15 cellular contexts compared by ENCODE assay signal in the genomic region with DNA sequence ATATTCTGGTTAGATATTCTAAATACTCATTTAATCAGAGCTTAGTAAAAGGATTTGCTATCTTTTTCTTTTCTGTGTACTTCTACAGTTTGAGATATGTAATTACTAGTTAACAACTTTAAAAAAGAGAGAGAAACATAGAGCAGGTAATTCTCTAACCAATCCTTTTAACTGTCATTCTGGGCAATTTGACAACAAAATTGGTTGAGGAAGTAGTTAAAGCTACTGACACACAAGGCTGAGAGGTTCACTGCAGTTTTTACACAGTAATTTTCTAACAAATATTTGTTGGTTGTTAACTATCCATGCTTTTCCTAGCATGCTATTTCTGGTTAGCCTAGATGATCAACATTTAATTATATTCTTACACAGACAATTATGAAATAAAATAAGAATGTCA. TPM values are rescaled to one million over a fixed set of nuclear protein-coding genes. Genes with fewer than 3 reads are reported as not detected.
"Had no signal": no experiment of that assay in that cellular context is flagged by ENCODE, and none has a peak within 500 bp of the region (broad histone marks: within the 10 kb centered on the region; RNA-seq: fewer than 3 reads in every experiment).

No MANE protein-coding gene starts in this region.

- H3K9me3 ChIP-seq: esophagus muscularis mucosa, neutrophil, spleen had no signal

- H3K27ac ChIP-seq: esophagus muscularis mucosa, neutrophil, spleen had no signal

- H3K27me3 ChIP-seq: esophagus muscularis mucosa, neutrophil, spleen had no signal

- H3K4me3 ChIP-seq: esophagus muscularis mucosa, spleen had no signal

- H3K4me1 ChIP-seq: spleen had no signal

- H3K36me3 ChIP-seq: esophagus muscularis mucosa, neutrophil, spleen had no signal

- ATAC-seq: activated T-cell treated with anti-CD3 and anti-CD28 coated beads, Interleukin-2, amount 50 U/mL, for 72 hours; naive thymus-derived CD4-positive, alpha-beta T cell; right cardiac atrium; stimulated activated naive B cell treated with anti-CD40 and anti-IgM and Interleukin-4, amounts not matched to agents 10 μg/mL and 1 μg/mL and 100 μg/mL, for 72 hours had no signal

- DNase-seq: activated CD4-positive, alpha-beta memory T cell treated with anti-CD3 and anti-CD28 coated beads, Interleukin-2, amount 10 ng/mL, durations not matched to agents 7 days and 5 days; activated naive CD8-positive, alpha-beta T cell treated with anti-CD3 and anti-CD28 coated beads, Interleukin-2, amount 10 ng/mL, durations not matched to agents 7 days and 5 days; activated T-cell treated with anti-CD3 and anti-CD28 coated beads, Interleukin-2, amount 50 U/mL, for 72 hours; aorta; naive thymus-derived CD4-positive, alpha-beta T cell; posterior cingulate gyrus; right cardiac atrium; spleen; stimulated activated CD4-positive, alpha-beta T cell treated with anti-CD3 and anti-CD28 coated beads, Interleukin-1b, Interleukin-23, amount 100 ng/mL, for 48 hours; stimulated activated naive B cell treated with anti-CD40 and anti-IgM and Interleukin-4, amounts not matched to agents 10 μg/mL and 1 μg/mL and 100 μg/mL, for 72 hours; substantia nigra; T1000; trophoblast cell had no signal

RNA-seq across cellular contexts. Expression of a gene that starts 3.6 kb away (rescaled TPM):
- total RNA-seq: activated CD4-positive, alpha-beta memory T cell treated with anti-CD3 and anti-CD28 coated beads, Interleukin-2, amount 10 ng/mL, durations not matched to agents 7 days and 5 days; activated naive CD8-positive, alpha-beta T cell treated with anti-CD3 and anti-CD28 coated beads, Interleukin-2, amount 10 ng/mL, durations not matched to agents 7 days and 5 days had no signal
